8 cellular contexts compared by ENCODE assay signal in the genomic region with DNA sequence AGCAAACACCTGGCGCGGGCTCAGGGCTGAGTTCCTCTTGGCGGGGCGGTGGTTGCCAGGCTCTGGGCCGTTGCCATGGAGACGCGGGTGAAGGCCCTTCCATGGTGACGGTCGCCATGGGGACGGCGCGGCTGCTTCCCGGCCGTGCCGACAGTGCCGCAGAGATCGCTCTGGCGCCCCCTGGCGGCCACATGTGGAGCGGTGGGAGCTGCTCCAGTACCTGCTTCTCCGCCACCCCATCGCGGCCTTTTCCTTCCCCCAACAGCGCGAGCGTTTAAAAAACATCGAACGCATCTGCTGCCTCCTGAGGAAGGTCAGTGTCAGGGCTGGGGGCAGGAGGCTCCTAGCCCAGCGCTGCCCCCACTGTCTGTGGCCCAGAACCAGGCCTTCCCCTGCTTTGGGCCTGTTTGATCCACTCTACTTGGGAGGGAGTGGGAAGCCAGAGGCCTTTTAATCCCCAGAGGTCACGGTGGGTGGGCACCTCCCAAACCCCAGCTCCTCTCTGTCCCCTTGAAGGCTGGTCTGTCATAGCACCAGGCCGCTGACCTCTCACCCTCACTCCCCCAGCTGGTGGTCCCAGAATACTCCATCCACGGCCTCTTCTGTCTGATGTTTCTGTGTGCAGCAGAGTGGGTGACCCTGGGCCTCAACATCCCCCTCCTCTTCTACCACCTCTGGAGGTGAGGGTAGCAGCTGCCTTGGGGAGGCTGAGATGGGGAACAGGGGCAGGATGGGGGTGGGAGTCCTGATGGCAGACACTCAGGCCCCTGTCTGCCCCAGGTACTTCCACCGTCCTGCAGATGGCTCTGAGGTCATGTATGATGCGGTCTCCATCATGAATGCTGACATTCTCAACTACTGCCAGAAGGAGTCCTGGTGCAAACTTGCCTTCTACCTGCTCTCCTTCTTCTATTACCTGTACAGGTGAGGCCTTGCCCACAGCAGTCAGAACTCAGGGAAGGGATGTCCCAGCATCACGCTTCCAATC. TPM values are rescaled to one million over a fixed set of nuclear protein-coding genes. Genes with fewer than 3 reads are reported as not detected.
DNase-seq lines count a peak whose midpoint lies in the region; ATAC-seq and FAIRE-seq lines count a peak whose summit lies in the region.

No MANE protein-coding gene starts in this region.

- H3K36me3 ChIP-seq in BLaER1 = peaks cover 19% of the 10 kb centered on the region; the same call in 1 of the 2 replicates

- peaks cover 53% of the 10 kb centered on the region for H3K4me1 ChIP-seq in BLaER1

- H3K27me3 ChIP-seq in BLaER1 = no peaks in the 10 kb centered on the region

- peaks cover 39% of the 10 kb centered on the region for H4K20me1 ChIP-seq in BLaER1

- H3K9me3 ChIP-seq in BLaER1 = no peaks in the 10 kb centered on the region

- H3K4me3 ChIP-seq in BLaER1 = no peak overlapping the region

- H3K4me2 ChIP-seq in BLaER1 = peak overlapping the region; percentile 69

- H3K27ac ChIP-seq in BLaER1 = no peak overlapping the region

- peak; percentile 99 for DNase-seq in GM19239 (ENCODE audit: insufficient read length, low spot score)
- DNase-seq in NCI-H460 (ENCODE audit: extremely low read depth, low read depth) = peak; percentile 83
- DNase-seq in activated CD4-positive, CD25-positive, alpha-beta regulatory T cell treated with anti-CD3 and anti-CD28 coated beads, Interleukin-2, amount 50 U/mL, for 72 hours = peak; percentile 99
- DNase-seq in central memory CD4-positive, alpha-beta T cell = peak; percentile 98
- peak; percentile 93 for DNase-seq in kidney glomerular epithelial cell (lab: John Stamatoyannopoulos, UW)
- peak; percentile 98 for DNase-seq in stimulated activated CD4-positive, alpha-beta T cell treated with anti-CD3 and anti-CD28 coated beads, Interleukin-1b, Interleukin-23, amount 100 ng/mL, for 48 hours

- H3K9ac ChIP-seq in BLaER1 = 0 out of 2 replicates have a peak overlapping the region, but pooled peaks have one; percentile 8

- peak; percentile 90 for FAIRE-seq in GM19239 (lab: Jason Lieb, UNC)

- peak; percentile 80 for ATAC-seq in HG03354 (IDR thresholded peaks at IDR 0.05; ENCODE audit: poor library complexity, severe bottlenecking, unreplicated experiment)

RNA-seq across cellular contexts. Expression of a gene that starts 4.8 kb away (rescaled TPM):
- total RNA-seq in NCI-H460 (2014; rRNA removed; shearing (Covaris generic)) = 0.20 TPM in 1 of 2 replicates, not detected in the other
- polyA plus RNA-seq in NCI-H460 (2014; cell fraction: nucleus; rRNA removed) = not detected in 2 replicates

RNA-seq across cellular contexts. Expression of a gene that starts 6.2 kb away (rescaled TPM):
- total RNA-seq in NCI-H460 (2014; rRNA removed; shearing (Covaris generic)) = 62.5 and 74.1 TPM in 2 replicates
- polyA plus RNA-seq in NCI-H460 (2014; cell fraction: nucleus; rRNA removed) = 71.1 and 146 TPM in 2 replicates

RNA-seq across cellular contexts. Expression of a gene that starts 8.9 kb away (rescaled TPM):
- total RNA-seq in NCI-H460 (2014; rRNA removed; shearing (Covaris generic)) = 0.32 and 0.40 TPM in 2 replicates
- 0.10 TPM in 1 of 2 replicates, not detected in the other for polyA plus RNA-seq in NCI-H460 (2014; cell fraction: nucleus; rRNA removed)

RNA-seq across cellular contexts. Expression of a gene that starts 14.3 kb away (rescaled TPM):
- 55.6 and 65.3 TPM in 2 replicates for total RNA-seq in NCI-H460 (2014; rRNA removed; shearing (Covaris generic))
- 73.8 and 78.2 TPM in 2 replicates for polyA plus RNA-seq in NCI-H460 (2014; cell fraction: nucleus; rRNA removed)

RNA-seq across cellular contexts. Expression of a gene that starts 25.3 kb away (rescaled TPM):
- total RNA-seq in NCI-H460 (2014; rRNA removed; shearing (Covaris generic)) = 17.1 and 17.8 TPM in 2 replicates
- 40.3 and 50.8 TPM in 2 replicates for polyA plus RNA-seq in NCI-H460 (2014; cell fraction: nucleus; rRNA removed)
